Comparison of ENCODE assay signal across 9 cellular contexts in the genomic region with DNA sequence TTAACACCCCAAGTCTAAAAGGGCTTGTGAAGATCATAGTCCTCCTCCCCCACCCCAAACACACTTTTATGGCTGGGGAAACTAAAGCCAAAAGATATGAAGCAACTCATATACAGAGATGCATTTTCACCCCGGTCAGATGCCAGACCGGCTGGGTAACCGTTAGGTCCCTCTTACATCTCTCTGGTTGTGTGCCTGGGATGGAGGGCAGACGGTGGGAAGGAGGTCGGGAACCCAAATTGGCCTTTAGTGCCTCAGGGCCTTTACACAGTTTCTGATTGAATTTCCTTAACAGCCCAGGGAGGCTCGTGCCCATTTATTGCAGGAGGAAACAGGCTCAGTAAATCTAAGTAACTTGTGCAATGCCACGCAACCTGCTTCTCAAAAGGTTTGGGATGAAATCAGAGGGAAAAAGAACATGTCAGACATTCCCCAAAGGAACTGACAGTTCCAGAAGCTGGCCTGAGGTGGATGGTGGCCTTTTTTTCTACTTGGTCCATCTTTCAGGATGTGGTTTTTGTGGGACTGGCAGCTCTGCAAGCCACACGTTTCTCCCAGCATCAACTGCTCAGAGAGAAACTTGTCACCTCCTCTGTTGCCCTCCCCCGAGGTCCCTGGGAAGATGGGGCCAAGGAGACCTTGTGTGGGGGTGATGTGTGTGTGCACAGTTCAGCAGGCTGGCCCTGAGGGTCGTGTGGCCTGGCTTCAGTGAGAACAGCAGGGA. TPM values are rescaled to one million over a fixed set of nuclear protein-coding genes. Genes with fewer than 3 reads are reported as not detected.
DNase-seq lines count a peak whose midpoint lies in the region; ATAC-seq, FAIRE-seq and TF ChIP-seq lines count a peak whose summit lies in the region.
"Had no signal": no experiment of that assay in that cellular context is flagged by ENCODE, and none has a peak within 500 bp of the region (broad histone marks: within the 10 kb centered on the region; RNA-seq: fewer than 3 reads in every experiment).

No MANE protein-coding gene starts in this region.

- H4K8ac ChIP-seq in H1 (ENCODE audit: extremely low read depth, insufficient read depth, low read length) = no peak overlapping the region

- peak overlapping the region in 1 of 4 experiments; percentile 81; a peak in 1 of 8 replicates for H3K4me3 ChIP-seq in H1 (ENCODE audit: extremely low read depth in 1 of 4, insufficient read depth in 2 of 4, low read depth in 3 of 4, low read length in 4 of 4)

- H3K27me3 ChIP-seq in H1 (replicated peaks in 1 of 4; ENCODE audit: control insufficient read depth in 3 of 4, extremely low read depth in 1 of 4, insufficient read depth in 3 of 4, low read length in 3 of 4) = no peaks in the 10 kb centered on the region; a peak in 1 of 7 replicates

- no peaks in the 10 kb centered on the region for H3K36me3 ChIP-seq in H1 (ENCODE audit: control insufficient read depth in 2 of 4, insufficient read depth in 4 of 4, low read length in 3 of 4)

- ATAC-seq in stimulated activated naive CD8-positive, alpha-beta T cell treated with anti-CD3 and anti-CD28 coated beads, Interleukin-15, amount 100 ng/mL, for 72 hours = peak; percentile 19
- ATAC-seq in HG02870 (IDR thresholded peaks at IDR 0.05; ENCODE audit: unreplicated experiment) = no peak

- no peak overlapping the region for H2BK120ac ChIP-seq in H1 (replicated peaks; ENCODE audit: low read depth, low read length)

- H4K91ac ChIP-seq in H1 (replicated peaks; ENCODE audit: insufficient read length, low read length) = peak overlapping the region; percentile 75

- H2BK5ac ChIP-seq in H1 (ENCODE audit: low read depth, low read length) = no peak overlapping the region

- DNase-seq in activated T-cell treated with anti-CD3 and anti-CD28 coated beads for 48 hours (ENCODE audit: low read depth) (peak; percentile 13), activated T-cell treated with anti-CD3 and anti-CD28 coated beads for 4 hours (no peak), SKM-1 treated with dmso at 0.1 percent for 144 hours (lab: John Stamatoyannopoulos, UW; ENCODE audit: unreplicated experiment) (peak; percentile 25), H1 (ENCODE audit: low read depth in 1 of 2, low spot score in 2 of 2) (no peak), GM19238 (ENCODE audit: insufficient read length, low spot score) (no peak), head of caudate nucleus (no peak)
- DNase-seq in stimulated activated naive CD8-positive, alpha-beta T cell treated with anti-CD3 and anti-CD28 coated beads, Interleukin-15, amount 100 ng/mL, for 72 hours = peak; percentile 26 to 56

- peaks cover 25% of the 10 kb centered on the region for H3K23me2 ChIP-seq in H1 (ENCODE audit: low read depth, low read length)

- H3K9me3 ChIP-seq in H1 (ENCODE audit: insufficient read depth in 2 of 2, low read depth in 1 of 2, low read length in 1 of 2) = no peaks in the 10 kb centered on the region

- H3K4me1 Mint-ChIP-seq in stimulated activated naive CD8-positive, alpha-beta T cell treated with anti-CD3 and anti-CD28 coated beads, Interleukin-15, amount 100 ng/mL, for 72 hours = peaks cover 49% of the 10 kb centered on the region

- no peaks in the 10 kb centered on the region for H3K9me3 Mint-ChIP-seq in stimulated activated naive CD8-positive, alpha-beta T cell treated with anti-CD3 and anti-CD28 coated beads, Interleukin-15, amount 100 ng/mL, for 72 hours

- H3K18ac ChIP-seq in H1 (ENCODE audit: extremely low read depth, low read length) = peak overlapping the region; percentile 52; the same call in 1 of the 2 replicates

- H4K20me1 ChIP-seq in H1 (replicated peaks in 1 of 2; ENCODE audit: control insufficient read depth in 1 of 2, insufficient read depth in 2 of 2, low read length in 2 of 2) = peaks cover 0 to 4% of the 10 kb centered on the region in 2 experiments

- 0 out of 2 replicates have a peak overlapping the region, but pooled peaks have one; percentile 1 for H2AK5ac ChIP-seq in H1 (ENCODE audit: low read depth, low read length)

- peak overlapping the region; percentile 91 to 99 for H3K4me3 Mint-ChIP-seq in stimulated activated naive CD8-positive, alpha-beta T cell treated with anti-CD3 and anti-CD28 coated beads, Interleukin-15, amount 100 ng/mL, for 72 hours

- H3K79me2 ChIP-seq in H1 (ENCODE audit: control insufficient read depth in 1 of 2, insufficient read depth in 2 of 2, low read length in 2 of 2) = peaks cover 0 to 4% of the 10 kb centered on the region in 2 experiments; a peak in 2 of 4 replicates

- peaks cover 3 to 24% (median 11%) of the 10 kb centered on the region in 4 experiments; a peak in 6 of 7 replicates for H3K4me1 ChIP-seq in H1 (replicated peaks in 1 of 4; ENCODE audit: control insufficient read depth in 3 of 4, insufficient read depth in 4 of 4, low read length in 3 of 4)

- no peaks in the 10 kb centered on the region; the same call in 1 of the 2 replicates for H3K79me1 ChIP-seq in H1 (ENCODE audit: low read depth, low read length)

- H4K5ac ChIP-seq in H1 (ENCODE audit: insufficient read length, low read depth, low read length) = no peak overlapping the region

- FAIRE-seq in H1 (lab: Jason Lieb, UNC) = no peak

- H3K27ac ChIP-seq in H1 (ENCODE audit: low read depth, low read length) = no peak overlapping the region

- no peak for TF ChIP-seq POLR2A in H1 (IDR thresholded peaks at IDR 0.05; ENCODE audit: control extremely low read depth in 1 of 2, low read depth in 2 of 2, low read length in 2 of 2)

- H2BK15ac ChIP-seq in H1 (ENCODE audit: low read length) = no peak overlapping the region

- peak overlapping the region; percentile 62 to 97; a peak in 3 of 4 replicates for H3K4me2 ChIP-seq in H1 (ENCODE audit: insufficient read depth in 1 of 2, low read depth in 2 of 2, low read length in 2 of 2)

- no peak overlapping the region for H3K23ac ChIP-seq in H1 (ENCODE audit: insufficient read length)

- H3K9ac ChIP-seq in H1 (replicated peaks in 1 of 4; ENCODE audit: extremely low read depth in 1 of 4, low read depth in 3 of 4, low read length in 3 of 4) = no peak overlapping the region

- no peak for TF ChIP-seq EP300 in H1 (IDR thresholded peaks at IDR 0.05; ENCODE audit: borderline replicate concordance in 1 of 2, low read depth in 2 of 2, low read length in 2 of 2)

- H3K56ac ChIP-seq in H1 (replicated peaks; ENCODE audit: insufficient read length, low read depth, low read length) = no peak overlapping the region

- H3K4ac ChIP-seq in H1 (replicated peaks; ENCODE audit: insufficient read length, low read depth, low read length) = no peak overlapping the region

- whole genome bisulfite sequencing in H1 (ENCODE audit: extremely low coverage in 1 of 2, insufficient coverage in 1 of 2, insufficient read length in 1 of 2, insufficient replicate concordance in 2 of 2, low coverage in 1 of 2, low lambda C conversion rate in 2 of 2, missing lambda C conversion rate in 1 of 2), 2 experiments = 71% methylated on average over 9 of the region's 10 CpGs; no CpG with 5 or more reads in 1 of the 2 experiments

- no peak overlapping the region for H3K14ac ChIP-seq in H1 (ENCODE audit: insufficient read length)

- no peak for TF ChIP-seq CTCF in H1 (IDR thresholded peaks at IDR 0.05; ENCODE audit: control extremely low read depth in 1 of 3, insufficient read depth in 1 of 3, low read depth in 1 of 3, low read length in 3 of 3)

- no peak overlapping the region for H2AFZ ChIP-seq in H1 (ENCODE audit: low read length)

- no peak overlapping the region; the same call in 1 of the 2 replicates for H2BK12ac ChIP-seq in H1 (ENCODE audit: low read depth, low read length)

- no peaks in the 10 kb centered on the region for H3K27me3 Mint-ChIP-seq in stimulated activated naive CD8-positive, alpha-beta T cell treated with anti-CD3 and anti-CD28 coated beads, Interleukin-15, amount 100 ng/mL, for 72 hours

- intact Hi-C loops in head of caudate nucleus (cut with DNase I) = no loop called here

- TF ChIP-seq RAD21 in H1 (IDR thresholded peaks at IDR 0.05 in 1 of 2, conservative IDR thresholded peaks at IDR 0.05 in 1 of 2; ENCODE audit: low read depth in 2 of 2, low read length in 2 of 2) = no peak

- CTCF ChIA-PET in H1 (lab: Charles Lee; ENCODE audit: partially characterized antibody) = interaction anchor here (0.6 to 11.2 kb wide), 27 partner anchors 9 to 1771 kb away, joined by 3 to 130 read pairs (median 3); no protein-coding TSS in a partner anchor

- H2BK20ac ChIP-seq in H1 (ENCODE audit: low read length) = no peak overlapping the region

- POLR2A ChIA-PET in H1 (lab: Charles Lee; ENCODE audit: partially characterized antibody) = interaction anchor here (0.7 to 11.4 kb wide), 6 partner anchors 9 to 79 kb away, joined by 3 to 107 read pairs (median 9); no protein-coding TSS in a partner anchor

- H3K27ac Mint-ChIP-seq in stimulated activated naive CD8-positive, alpha-beta T cell treated with anti-CD3 and anti-CD28 coated beads, Interleukin-15, amount 100 ng/mL, for 72 hours = peak overlapping the region; percentile 78 to 99

TF ChIP-seq in H1, 55 proteins besides CTCF, POLR2A, EP300 and RAD21 (continues in another document):
- TF ChIP-seq JUND (IDR thresholded peaks at IDR 0.05; ENCODE audit: low read length) (no peak), SP2 (IDR thresholded peaks at IDR 0.05; ENCODE audit: low read length) (no peak)

RNA-seq across cellular contexts. Expression of gene DHRS3, which starts 2.3 kb away (rescaled TPM):
- total RNA-seq in H1 (2021; fragmentation: NEBNext Ultra II Directional; extraction: Animal tissue kit (Norgen Biotek cat#: 25700)) = 32.5 and 37.8 TPM in 2 replicates
- 36.4 and 41.9 TPM in 2 replicates for polyA plus RNA-seq in H1 (2011; rRNA removed)
- 40.2 TPM for polyA plus RNA-seq in H1 (2011; cell fraction: cytosol; rRNA removed)
- 40.2 TPM for polyA plus RNA-seq in H1 (2011; cell fraction: nucleus; rRNA removed)
- 25.1 to 32.0 TPM (median 29.2 TPM) in 4 replicates for polyA plus RNA-seq in H1 (2012, experiment 1 of 2)
- polyA plus RNA-seq in H1 (2012, experiment 2 of 2) = 36.9 TPM
- polyA plus RNA-seq in H1 (2013, experiment 1 of 2) = 9.6 TPM
- polyA plus RNA-seq in H1 (2013, experiment 2 of 2) = 10.6 TPM
- polyA minus RNA-seq in H1 (2011; rRNA and poly(A)+ RNA removed) = 56.9 and 114 TPM in 2 replicates
- polyA minus RNA-seq in H1 (2011; cell fraction: cytosol; rRNA and poly(A)+ RNA removed) = 51.7 TPM
- polyA minus RNA-seq in H1 (2011; cell fraction: nucleus; rRNA and poly(A)+ RNA removed) = 27.3 TPM
- total RNA-seq: SK-MEL-5 had no signal

RNA-seq across cellular contexts. Expression of gene AADACL4, which starts 23.6 kb away (rescaled TPM):
- total RNA-seq in H1 (2021; fragmentation: NEBNext Ultra II Directional; extraction: Animal tissue kit (Norgen Biotek cat#: 25700)) = 0.40 TPM in 1 of 2 replicates, not detected in the other
- polyA plus RNA-seq in H1 (2011; rRNA removed) = 0.08 and 0.13 TPM in 2 replicates
- polyA plus RNA-seq in H1 (2011; cell fraction: cytosol; rRNA removed) = 0.21 TPM
- 0.33 TPM for polyA plus RNA-seq in H1 (2011; cell fraction: nucleus; rRNA removed)
- not detected in 4 replicates for polyA plus RNA-seq in H1 (2012, experiment 1 of 2)
- not detected for polyA plus RNA-seq in H1 (2012, experiment 2 of 2)
- not detected for polyA plus RNA-seq in H1 (2013, experiment 1 of 2)
- 0.04 TPM for polyA plus RNA-seq in H1 (2013, experiment 2 of 2)
- 0.17 TPM in 1 of 2 replicates, not detected in the other for polyA minus RNA-seq in H1 (2011; rRNA and poly(A)+ RNA removed)
- polyA minus RNA-seq in H1 (2011; cell fraction: cytosol; rRNA and poly(A)+ RNA removed) = not detected
- polyA minus RNA-seq in H1 (2011; cell fraction: nucleus; rRNA and poly(A)+ RNA removed) = not detected
- total RNA-seq: SK-MEL-5 had no signal

Comparison
In these comparisons a context has a peak if more than half of its experiments do, and no peak if none do; other contexts are left out.
1. DNase-seq: peak in activated T-cell treated with anti-CD3 and anti-CD28 coated beads for 48 hours (single experiment), SKM-1 treated with dmso at 0.1 percent for 144 hours (single experiment) and stimulated activated naive CD8-positive, alpha-beta T cell treated with anti-CD3 and anti-CD28 coated beads, Interleukin-15, amount 100 ng/mL, for 72 hours (2 of 2); none in activated T-cell treated with anti-CD3 and anti-CD28 coated beads for 4 hours (single experiment), H1 (0 of 2), GM19238 (single experiment) and head of caudate nucleus (0 of 42).